ENCODE assay signal across 5 cellular contexts in the genomic region with DNA sequence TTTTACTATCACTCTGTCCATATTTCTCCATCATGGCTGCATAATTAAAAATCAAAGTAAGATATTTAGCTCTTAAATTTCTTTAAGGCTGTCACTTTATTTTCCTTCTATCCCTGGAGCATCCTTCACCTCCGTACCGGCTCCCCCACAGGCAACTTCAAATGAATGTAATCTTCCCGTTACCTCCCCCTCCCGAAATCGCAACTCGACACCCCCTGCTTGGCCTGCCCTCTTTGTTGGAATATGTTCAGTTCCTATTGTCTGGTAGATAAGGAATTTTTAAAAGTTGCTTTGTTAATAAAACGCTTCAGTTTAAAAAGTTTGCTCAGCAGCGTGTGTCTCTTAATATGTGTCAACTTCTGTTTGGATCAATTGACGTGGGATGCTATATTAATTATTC.
"Had no signal": no experiment of that assay in that cellular context is flagged by ENCODE, and none has a peak within 500 bp of the region (broad histone marks: within the 10 kb centered on the region; RNA-seq: fewer than 3 reads in every experiment).

No MANE protein-coding gene starts in this region.

- ATAC-seq: HCT116, K562 had no signal

- H3K9me3 ChIP-seq: HAP-1 had no signal

- H3K27ac ChIP-seq: GM23248 had no signal

- DNase-seq: GM23248, IMR-90 had no signal

- H3K4me3 ChIP-seq: GM23248, HAP-1, K562 had no signal

- H3K36me3 ChIP-seq: HAP-1 had no signal

- H2AFZ ChIP-seq: GM23248 had no signal

- H3K4me1 ChIP-seq: HAP-1 had no signal
